ENCODE assay signal across 17 cellular contexts in the genomic region with DNA sequence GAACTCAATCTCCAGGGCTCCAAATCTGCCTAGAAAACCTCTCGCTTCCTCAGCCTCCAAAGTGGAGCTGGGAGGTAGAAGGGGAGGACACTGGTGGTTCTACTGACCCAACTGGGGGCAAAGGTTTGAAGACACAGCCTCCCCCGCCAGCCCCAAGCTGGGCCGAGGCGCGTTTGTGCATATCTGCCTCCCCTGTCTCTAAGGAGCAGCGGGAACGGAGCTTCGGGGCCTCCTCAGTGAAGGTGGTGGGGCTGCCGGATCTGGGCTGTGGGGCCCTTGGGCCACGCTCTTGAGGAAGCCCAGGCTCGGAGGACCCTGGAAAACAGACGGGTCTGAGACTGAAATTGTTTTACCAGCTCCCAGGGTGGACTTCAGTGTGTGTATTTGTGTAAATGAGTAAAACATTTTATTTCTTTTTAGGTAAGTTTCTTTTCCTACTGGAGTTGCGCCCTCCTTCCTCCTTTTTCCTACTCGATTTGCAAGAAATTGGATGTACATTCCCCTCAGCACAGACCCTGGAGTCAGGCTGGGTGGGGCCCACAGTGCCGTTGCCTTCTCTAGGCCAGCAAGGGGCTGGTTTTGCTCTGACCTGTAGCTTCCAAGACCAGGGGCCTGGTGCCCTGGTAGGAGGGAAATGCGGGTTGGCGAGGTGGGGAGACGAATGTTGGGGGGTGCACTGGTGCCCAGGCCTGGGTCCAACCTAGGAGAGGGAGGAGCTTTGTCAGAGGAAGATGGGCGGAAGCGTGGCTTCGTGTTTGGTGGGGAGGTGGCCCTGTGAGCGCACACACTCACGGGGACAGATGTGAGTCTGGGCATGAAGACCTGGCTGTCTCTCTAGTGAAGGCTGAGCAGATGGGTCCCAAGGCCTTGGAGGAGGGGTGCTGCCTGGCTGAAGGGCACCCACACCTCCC. TPM values are rescaled to one million over a fixed set of nuclear protein-coding genes. Genes with fewer than 3 reads are reported as not detected.
DNase-seq lines count a peak whose midpoint lies in the region; ATAC-seq, FAIRE-seq and TF ChIP-seq lines count a peak whose summit lies in the region.
"Had no signal": no experiment of that assay in that cellular context is flagged by ENCODE, and none has a peak within 500 bp of the region (broad histone marks: within the 10 kb centered on the region; RNA-seq: fewer than 3 reads in every experiment).

No MANE protein-coding gene starts in this region.

- no peak overlapping the region for H2BK15ac ChIP-seq in H1 (ENCODE audit: low read length)

- no peak overlapping the region for H3K14ac ChIP-seq in H1 (ENCODE audit: insufficient read length)

- no peak overlapping the region for H3K9ac ChIP-seq in H1 (replicated peaks in 1 of 4; ENCODE audit: extremely low read depth in 1 of 4, low read depth in 3 of 4, low read length in 3 of 4)

- no peak overlapping the region for H3K4me2 ChIP-seq in H1 (ENCODE audit: insufficient read depth in 1 of 2, low read depth in 2 of 2, low read length in 2 of 2)

- no peak overlapping the region for H2AK5ac ChIP-seq in H1 (ENCODE audit: low read depth, low read length)

- no peak overlapping the region for H3K18ac ChIP-seq in H1 (ENCODE audit: extremely low read depth, low read length)

- H2AFZ ChIP-seq in H1 (ENCODE audit: low read length): no peak overlapping the region

- no peaks in the 10 kb centered on the region; a peak in 1 of 8 replicates for H3K36me3 ChIP-seq in H1 (ENCODE audit: control insufficient read depth in 2 of 4, insufficient read depth in 4 of 4, low read length in 3 of 4)
- H3K36me3 ChIP-seq: brain microvascular endothelial cell had no signal

- H4K5ac ChIP-seq in H1 (ENCODE audit: insufficient read length, low read depth, low read length): no peak overlapping the region

- H4K8ac ChIP-seq in H1 (ENCODE audit: extremely low read depth, insufficient read depth, low read length): no peak overlapping the region

- POLR2A ChIA-PET in H1 (lab: Charles Lee; ENCODE audit: partially characterized antibody): interaction anchor here (0.8 to 1.3 kb wide), 2 partner anchors 9 to 164 kb away, joined by 3 to 4 read pairs; no protein-coding TSS in a partner anchor

- TF ChIP-seq RAD21 in H1 (IDR thresholded peaks at IDR 0.05 in 1 of 2, conservative IDR thresholded peaks at IDR 0.05 in 1 of 2; ENCODE audit: low read depth in 2 of 2, low read length in 2 of 2): no peak

- no peak overlapping the region for H2BK12ac ChIP-seq in H1 (ENCODE audit: low read depth, low read length)

- DNase-seq in AG20443 (ENCODE audit: low spot score) (peak; percentile 6), HuH-7 (ENCODE audit: low spot score) (peak; percentile 2), H1 (ENCODE audit: low read depth in 1 of 2, low spot score in 2 of 2) (peak in 1 of 2 experiments; percentile 43), omental fat pad (ENCODE audit: low spot score) (peak; percentile 5)
- DNase-seq: activated CD4-positive, alpha-beta T cell treated with anti-CD3 and anti-CD28 coated beads for 48 hours; brain microvascular endothelial cell; esophagus squamous epithelium; MV-4-11; NCI-H2081; NCI-H69; T1000 had no signal

- peak overlapping the region; percentile 64 for H3K4ac ChIP-seq in H1 (replicated peaks; ENCODE audit: insufficient read length, low read depth, low read length)

- H2BK120ac ChIP-seq in H1 (replicated peaks; ENCODE audit: low read depth, low read length): no peak overlapping the region

- no peak overlapping the region for H2BK5ac ChIP-seq in H1 (ENCODE audit: low read depth, low read length)

- CTCF ChIA-PET in H1 (lab: Charles Lee; ENCODE audit: partially characterized antibody): interaction anchor here (0.6 to 1.8 kb wide), 5 partner anchors 10 to 652 kb away, joined by 3 to 4 read pairs (median 4); no protein-coding TSS in a partner anchor

- H3K4me1 ChIP-seq in H1 (replicated peaks in 1 of 4; ENCODE audit: control insufficient read depth in 3 of 4, insufficient read depth in 4 of 4, low read length in 3 of 4): peaks cover 0 to 4% (median 1%) of the 10 kb centered on the region in 4 experiments; a peak in 5 of 7 replicates
- H3K4me1 ChIP-seq: suprapubic skin had no signal

- H3K9me3 ChIP-seq in H1 (ENCODE audit: insufficient read depth in 2 of 2, low read depth in 1 of 2, low read length in 1 of 2): no peaks in the 10 kb centered on the region
- H3K9me3 ChIP-seq: esophagus squamous epithelium, suprapubic skin had no signal

- no peaks in the 10 kb centered on the region for H3K27me3 ChIP-seq in H1 (replicated peaks in 1 of 4; ENCODE audit: control insufficient read depth in 3 of 4, extremely low read depth in 1 of 4, insufficient read depth in 3 of 4, low read length in 3 of 4)
- H3K27me3 ChIP-seq: esophagus squamous epithelium, suprapubic skin had no signal

- H4K91ac ChIP-seq in H1 (replicated peaks; ENCODE audit: insufficient read length, low read length): no peak overlapping the region

- no peak for ATAC-seq in omental fat pad (ENCODE audit: low FRiP score)
- ATAC-seq in GM21528 (IDR thresholded peaks at IDR 0.05; ENCODE audit: low FRiP score, unreplicated experiment): no peak
- no peak for ATAC-seq in GM18870 (IDR thresholded peaks at IDR 0.05; ENCODE audit: unreplicated experiment)
- no peak for ATAC-seq in HG03565 (IDR thresholded peaks at IDR 0.05; ENCODE audit: unreplicated experiment)
- ATAC-seq in GM21825 (IDR thresholded peaks at IDR 0.05; ENCODE audit: unreplicated experiment): no peak
- ATAC-seq: K562 had no signal

- 88% methylated on average over 23 of the region's 23 CpGs; no CpG with 5 or more reads in 1 of the 2 experiments for WGBS in H1 (ENCODE audit: extremely low coverage in 1 of 2, insufficient coverage in 1 of 2, insufficient read length in 1 of 2, insufficient replicate concordance in 2 of 2, low coverage in 1 of 2, low lambda C conversion rate in 2 of 2, missing lambda C conversion rate in 1 of 2), 2 experiments

- H3K56ac ChIP-seq in H1 (replicated peaks; ENCODE audit: insufficient read length, low read depth, low read length): no peak overlapping the region

- no peaks in the 10 kb centered on the region for H3K79me1 ChIP-seq in H1 (ENCODE audit: low read depth, low read length)

- TF ChIP-seq POLR2A in H1 (IDR thresholded peaks at IDR 0.05; ENCODE audit: control extremely low read depth in 1 of 2, low read depth in 2 of 2, low read length in 2 of 2): no peak

- H3K23ac ChIP-seq in H1 (ENCODE audit: insufficient read length): no peak overlapping the region

- H3K4me3 ChIP-seq in H1 (ENCODE audit: extremely low read depth in 1 of 4, insufficient read depth in 2 of 4, low read depth in 3 of 4, low read length in 4 of 4): no peak overlapping the region
- H3K4me3 ChIP-seq: esophagus squamous epithelium, K562, suprapubic skin had no signal

- peaks cover 0 to 3% of the 10 kb centered on the region in 2 experiments for H4K20me1 ChIP-seq in H1 (replicated peaks in 1 of 2; ENCODE audit: control insufficient read depth in 1 of 2, insufficient read depth in 2 of 2, low read length in 2 of 2)

- TF ChIP-seq CTCF in H1 (IDR thresholded peaks at IDR 0.05; ENCODE audit: control extremely low read depth in 1 of 3, insufficient read depth in 1 of 3, low read depth in 1 of 3, low read length in 3 of 3): no peak
- TF ChIP-seq CTCF in omental fat pad (IDR thresholded peaks at IDR 0.05): no peak

- H2BK20ac ChIP-seq in H1 (ENCODE audit: low read length): no peak overlapping the region

- FAIRE-seq in H1 (lab: Jason Lieb, UNC): no peak
- FAIRE-seq: K562 had no signal

- no peaks in the 10 kb centered on the region for H3K23me2 ChIP-seq in H1 (ENCODE audit: low read depth, low read length)

- no peaks in the 10 kb centered on the region for H3K79me2 ChIP-seq in H1 (ENCODE audit: control insufficient read depth in 1 of 2, insufficient read depth in 2 of 2, low read length in 2 of 2)

- no peak overlapping the region for H3K27ac ChIP-seq in H1 (ENCODE audit: low read depth, low read length)
- H3K27ac ChIP-seq: brain microvascular endothelial cell, esophagus squamous epithelium, suprapubic skin had no signal

- no peak for TF ChIP-seq EP300 in H1 (IDR thresholded peaks at IDR 0.05; ENCODE audit: borderline replicate concordance in 1 of 2, low read depth in 2 of 2, low read length in 2 of 2)

TF ChIP-seq in H1, 55 proteins besides CTCF, POLR2A, EP300 and RAD21 (continues in another document):
- TF ChIP-seq TEAD4 (IDR thresholded peaks at IDR 0.05; ENCODE audit: low read depth, low read length) (no peak), CBX8 (IDR thresholded peaks at IDR 0.05; ENCODE audit: borderline replicate concordance, low read depth, low read length) (no peak), KDM4A (IDR thresholded peaks at IDR 0.05; ENCODE audit: low read depth, low read length, severe bottlenecking) (no peak), BRCA1 (IDR thresholded peaks at IDR 0.05; ENCODE audit: low read depth, low read length) (no peak), EZH2 (IDR thresholded peaks at IDR 0.05; ENCODE audit: low read depth, low read length, severe bottlenecking) (no peak), SAP30 (IDR thresholded peaks at IDR 0.05; ENCODE audit: insufficient read depth, insufficient replicate concordance, low read length) (no peak)

RNA-seq across cellular contexts. Expression of a gene that starts 50.6 kb away (rescaled TPM):
- 22.4 and 25.7 TPM in 2 replicates for total RNA-seq in H1 (2021; fragmentation: NEBNext Ultra II Directional; extraction: Animal tissue kit (Norgen Biotek cat#: 25700))
- 24.9 and 31.8 TPM in 2 replicates for polyA plus RNA-seq in H1 (2011; rRNA removed)
- polyA plus RNA-seq in H1 (2011; cell fraction: cytosol; rRNA removed): 20.5 TPM
- 32.8 TPM for polyA plus RNA-seq in H1 (2011; cell fraction: nucleus; rRNA removed)
- polyA plus RNA-seq in H1 (2012, experiment 1 of 2): 12.9 to 23.2 TPM (median 21.1 TPM) in 4 replicates
- polyA plus RNA-seq in H1 (2012, experiment 2 of 2): 18.0 TPM
- 36.9 TPM for polyA plus RNA-seq in H1 (2013, experiment 1 of 2)
- 38.9 TPM for polyA plus RNA-seq in H1 (2013, experiment 2 of 2)
- 14.8 and 15.0 TPM in 2 replicates for polyA minus RNA-seq in H1 (2011; rRNA and poly(A)+ RNA removed)
- 12.3 TPM for polyA minus RNA-seq in H1 (2011; cell fraction: cytosol; rRNA and poly(A)+ RNA removed)
- polyA minus RNA-seq in H1 (2011; cell fraction: nucleus; rRNA and poly(A)+ RNA removed): 9.7 TPM
- total RNA-seq in omental fat pad: 10 to 100 TPM in 2 of 4 donors, 1 to 10 TPM in 2; 4.4 to 49.1 (median 10.8) TPM
